9 cellular contexts compared by ENCODE assay signal in genomic region chr7:103150192-103150591, GRCh38. TPM values are rescaled to one million over a fixed set of nuclear protein-coding genes. Genes with fewer than 3 reads are reported as not detected.
A peak's percentile ranks its signal among the peaks of the same experiment; 100 is the strongest.
DNase-seq lines count a peak whose midpoint lies in the region; ATAC-seq, FAIRE-seq and TF ChIP-seq lines count a peak whose summit lies in the region.
"Had no signal": no experiment of that assay in that cellular context is flagged by ENCODE, and none has a peak within 500 bp of the region (broad histone marks: within the 10 kb centered on the region; RNA-seq: fewer than 3 reads in every experiment).

No MANE protein-coding gene starts in this region.

- FAIRE-seq in HepG2 (lab: Jason Lieb, UNC), result peak; percentile 34
- FAIRE-seq: endometrium had no signal

- H2AFZ ChIP-seq in ACC112 (ENCODE audit: low read length, unreplicated experiment) (peak overlapping the region; percentile 98), HepG2 (ENCODE audit: low read length) (no peak overlapping the region)

- in situ Hi-C loops in HepG2 (cut with HindIII; ENCODE audit: extremely low pct_ligation_motif_present, low pct_unique_long_range_greater_than_20kb), result no loop called here

- no peaks in the 10 kb centered on the region for H3K27me3 Mint-ChIP-seq in activated CD4-positive, alpha-beta memory T cell treated with anti-CD3 and anti-CD28 coated beads for 36 hours

- peaks cover 5% of the 10 kb centered on the region for H3K36me3 Mint-ChIP-seq in activated CD4-positive, alpha-beta memory T cell treated with anti-CD3 and anti-CD28 coated beads for 36 hours

- peak overlapping the region; percentile 91 for H3K4me3 Mint-ChIP-seq in activated CD4-positive, alpha-beta memory T cell treated with anti-CD3 and anti-CD28 coated beads for 36 hours

- no peaks in the 10 kb centered on the region for H4K20me1 ChIP-seq in HepG2 (ENCODE audit: insufficient read depth, low read length)

- TF ChIP-seq RAD21 in HepG2 (CRISPR knock-in tag; IDR thresholded peaks at IDR 0.05), result no peak

- peak overlapping the region; percentile 75; the same call in 1 of the 2 replicates for H3K4me2 ChIP-seq in HepG2 (ENCODE audit: low read depth, low read length)

- CTCF ChIA-PET in activated CD4-positive, alpha-beta memory T cell treated with anti-CD3 and anti-CD28 coated beads for 36 hours (lab: Charles Lee), result no interaction called here
- CTCF ChIA-PET in HepG2 (lab: Yijun Ruan, JAX; ENCODE audit: low intra/inter-chr PET ratio, low total read pairs), result no interaction called here

- H3K36me3 ChIP-seq in ACC112 (ENCODE audit: insufficient read depth, low read length) (peaks cover 4% of the 10 kb centered on the region; the same call in 1 of the 2 replicates), HepG2 (replicated peaks in 1 of 2; ENCODE audit: control insufficient read depth in 1 of 2, insufficient read depth in 2 of 2, low read length in 2 of 2) (no peaks in the 10 kb centered on the region)

- H3K27ac Mint-ChIP-seq in activated CD4-positive, alpha-beta memory T cell treated with anti-CD3 and anti-CD28 coated beads for 36 hours, result peak overlapping the region; percentile 89

- no peaks in the 10 kb centered on the region for H3K27me3 ChIP-seq in ACC112 (ENCODE audit: insufficient read depth, low read length)
- H3K27me3 ChIP-seq in HepG2 (ENCODE audit: control insufficient read depth in 1 of 2, insufficient read depth in 2 of 2, low read length in 2 of 2), result no peaks in the 10 kb centered on the region

- H3K4me3 ChIP-seq in ACC112 (ENCODE audit: low read depth, low read length), result peak overlapping the region; percentile 86; the same call in 1 of the 2 replicates
- H3K4me3 ChIP-seq in HepG2 (replicated peaks in 1 of 3; ENCODE audit: insufficient read depth in 1 of 3, low read depth in 2 of 3, low read length in 3 of 3), result no peak overlapping the region

- POLR2A ChIA-PET in activated CD4-positive, alpha-beta memory T cell treated with anti-CD3 and anti-CD28 coated beads for 36 hours (lab: Charles Lee), result no interaction called here
- POLR2A ChIA-PET in HepG2 (lab: Yijun Ruan, JAX), result interaction anchor here (0.7 to 0.9 kb wide), 2 partner anchors 43 to 335 kb away, joined by 3 read pairs; no protein-coding TSS in a partner anchor

- H3K79me2 ChIP-seq in ACC112 (ENCODE audit: control insufficient read depth, insufficient read depth, low read length, unreplicated experiment) (peaks cover 33% of the 10 kb centered on the region), HepG2 (ENCODE audit: insufficient read depth, low read length) (peaks cover 27% of the 10 kb centered on the region)

- BruUV-seq in HepG2 (replicated peaks; lab: Mats Ljungman, UMichigan), result no TSS peak

- TF ChIP-seq POLR2A in HepG2 (IDR thresholded peaks at IDR 0.05; ENCODE audit: insufficient read depth in 1 of 2, low read depth in 2 of 2, low read length in 2 of 2), result no peak

- no peak overlapping the region for H3K9ac ChIP-seq in HepG2 (ENCODE audit: insufficient read depth, low read depth, low read length)

- intact Hi-C loops in activated CD4-positive, alpha-beta memory T cell treated with anti-CD3 and anti-CD28 coated beads for 36 hours (cut with micrococcal nuclease), result no loop called here
- intact Hi-C loops in HepG2 (cut with micrococcal nuclease; ENCODE audit: unreplicated experiment), result no loop called here

- TF ChIP-seq EP300 in HepG2 (IDR thresholded peaks at IDR 0.05; ENCODE audit: low read depth in 2 of 2, low read length in 2 of 2), result no peak
- TF ChIP-seq EP300 in HepG2 (CRISPR knock-in tag; IDR thresholded peaks at IDR 0.05; ENCODE audit: borderline replicate concordance), result no peak

- H3K4me1 ChIP-seq in ACC112 (ENCODE audit: control insufficient read depth, insufficient read depth, low read length, unreplicated experiment) (peaks cover 8% of the 10 kb centered on the region), HepG2 (ENCODE audit: insufficient read depth, low read length) (peaks cover 71% of the 10 kb centered on the region)

- H3K9me3 Mint-ChIP-seq in activated CD4-positive, alpha-beta memory T cell treated with anti-CD3 and anti-CD28 coated beads for 36 hours, result no peaks in the 10 kb centered on the region

- H3K9me3 ChIP-seq in HepG2 (ENCODE audit: low read length), result no peaks in the 10 kb centered on the region

- no peak for TF ChIP-seq CTCF in HepG2 (CRISPR knock-in tag; IDR thresholded peaks at IDR 0.05)

- DNase-seq in HUDEP-2 (lab: John Stamatoyannopoulos, UW; ENCODE audit: unreplicated experiment in 76 of 76) (peak in 63 of 76 experiments; percentile 15 to 94 (median 75)), HepG2 (ENCODE audit: low spot score) (peak; percentile 33), SKM-1 (lab: John Stamatoyannopoulos, UW; ENCODE audit: unreplicated experiment) (no peak), GM19238 (ENCODE audit: insufficient read length, low spot score) (no peak), C1 segment of cervical spinal cord (lab: John Stamatoyannopoulos, UW) (no peak), NCI-H510A treated with DMSO at 0.1 percent for 48 hours (lab: John Stamatoyannopoulos, UW) (no peak)
- DNase-seq in activated CD4-positive, alpha-beta memory T cell treated with anti-CD3 and anti-CD28 coated beads for 36 hours, result no peak

- H3K4me1 Mint-ChIP-seq in activated CD4-positive, alpha-beta memory T cell treated with anti-CD3 and anti-CD28 coated beads for 36 hours (ENCODE audit: low read depth), result peaks cover 36% of the 10 kb centered on the region

- H3K27ac ChIP-seq in ACC112 (ENCODE audit: low read depth, low read length) (no peak overlapping the region; the same call in 1 of the 2 replicates), HepG2 (ENCODE audit: extremely low read length, insufficient read depth, low read length) (peak overlapping the region; percentile 90)

- no peak; the same call in 2 of the 3 replicates for ATAC-seq in HepG2

TF ChIP-seq in HepG2, 621 proteins besides CTCF, POLR2A, EP300 and RAD21:
- TF ChIP-seq ZBTB39 (CRISPR knock-in tag; IDR thresholded peaks at IDR 0.05) (no peak), REPIN1 (CRISPR knock-in tag; IDR thresholded peaks at IDR 0.05; ENCODE audit: borderline replicate concordance, low read depth) (no peak), CENPT (CRISPR knock-in tag; IDR thresholded peaks at IDR 0.05; ENCODE audit: low read depth) (no peak), MAFF (IDR thresholded peaks at IDR 0.05; ENCODE audit: low read depth, low read length) (no peak)

RNA-seq across cellular contexts. Expression of gene NAPEPLD, which starts 1.3 kb away (rescaled TPM):
- total RNA-seq in activated CD4-positive, alpha-beta memory T cell treated with anti-CD3 and anti-CD28 coated beads for 36 hours, result 1 to 10 TPM; 8.4 to 9.3 TPM
- total RNA-seq in HepG2 (2016; rRNA removed; fragmentation: Illumina TruSeq; extraction: Trizol), result 5.6 and 6.8 TPM in 2 replicates
- 10.8 and 12.9 TPM in 2 replicates for total RNA-seq in HepG2 (2016; cell fraction: cytosol; rRNA removed; fragmentation: Illumina TruSeq; extraction: Trizol; ENCODE audit: low read depth)
- 5.2 and 6.7 TPM in 2 replicates for total RNA-seq in HepG2 (2016; cell fraction: insoluble cytoplasmic fraction; rRNA removed; fragmentation: Illumina TruSeq; extraction: Trizol)
- total RNA-seq in HepG2 (2016; cell fraction: membrane; rRNA removed; fragmentation: Illumina TruSeq; extraction: Trizol), result 7.0 and 9.5 TPM in 2 replicates
- 10.9 and 17.2 TPM in 2 replicates for total RNA-seq in HepG2 (2016; cell fraction: nucleus; rRNA removed; fragmentation: Illumina TruSeq; extraction: Trizol)
- polyA plus RNA-seq in HepG2 (2011; rRNA removed), result 3.2 and 3.4 TPM in 2 replicates
- 0.74 and 1.9 TPM in 2 replicates for polyA plus RNA-seq in HepG2 (2011; cell fraction: cytosol; rRNA removed)
- 5.4 and 7.4 TPM in 2 replicates for polyA plus RNA-seq in HepG2 (2011; cell fraction: nucleus; rRNA removed)
- 4.6 and 5.9 TPM in 2 replicates for polyA plus RNA-seq in HepG2 (2012)
- polyA plus RNA-seq in HepG2 (2016; cell fraction: cytosol; fragmentation: Illumina TruSeq; extraction: Trizol; ENCODE audit: low read depth), result 0.43 and 0.51 TPM in 2 replicates
- polyA plus RNA-seq in HepG2 (2016; cell fraction: insoluble cytoplasmic fraction; fragmentation: Illumina TruSeq; extraction: Trizol; ENCODE audit: low read depth), result 4.8 and 7.8 TPM in 2 replicates
- polyA plus RNA-seq in HepG2 (2016; cell fraction: membrane; fragmentation: Illumina TruSeq; extraction: Trizol; ENCODE audit: low read depth), result 1.0 and 1.2 TPM in 2 replicates
- polyA plus RNA-seq in HepG2 (2016; cell fraction: nucleus; fragmentation: Illumina TruSeq; extraction: Trizol; ENCODE audit: insufficient read depth, low read depth), result 9.5 and 10.4 TPM in 2 replicates
- polyA minus RNA-seq in HepG2 (2011; rRNA and poly(A)+ RNA removed; ENCODE audit: low replicate concordance), result 2.7 and 7.1 TPM in 2 replicates
- polyA minus RNA-seq in HepG2 (2011; cell fraction: cytosol; rRNA and poly(A)+ RNA removed), result 2.0 TPM in 2 replicates
- polyA minus RNA-seq in HepG2 (2011; cell fraction: nucleus; rRNA and poly(A)+ RNA removed), result 17.9 and 19.6 TPM in 2 replicates

Comparison
In these comparisons a context has a peak if more than half of its experiments do, and no peak if none do; other contexts are left out.
1. DNase-seq: peak in HUDEP-2 (63 of 76) and HepG2 (single experiment); none in activated CD4-positive, alpha-beta memory T cell treated with anti-CD3 and anti-CD28 coated beads for 36 hours (single experiment), SKM-1 (single experiment), GM19238 (single experiment), C1 segment of cervical spinal cord (0 of 14) and NCI-H510A treated with DMSO at 0.1 percent for 48 hours (single experiment).